In the genomic region with DNA sequence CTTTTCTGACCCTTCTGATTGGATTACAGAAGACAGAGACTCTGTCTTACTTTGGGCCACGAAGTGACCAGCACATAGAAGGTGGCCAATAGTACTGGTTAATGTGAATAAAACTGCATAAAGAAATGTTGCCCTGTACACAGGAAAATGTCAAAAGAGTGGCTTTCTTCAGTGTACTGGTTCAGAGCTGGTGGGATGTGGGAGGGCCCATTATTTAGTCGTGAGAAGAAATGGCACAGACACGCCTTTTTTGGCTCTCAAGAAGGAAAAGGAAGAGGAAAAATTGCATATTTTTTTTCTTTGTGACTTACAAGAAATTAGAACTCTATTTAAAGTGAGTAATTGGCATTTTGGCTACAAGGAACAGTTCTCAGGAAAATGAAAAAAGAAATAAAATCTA, we compare ENCODE assay signal across 21 cellular contexts.
"Had no signal": no experiment of that assay in that cellular context is flagged by ENCODE, and none has a peak within 500 bp of the region (broad histone marks: within the 10 kb centered on the region; RNA-seq: fewer than 3 reads in every experiment).

No MANE protein-coding gene starts in this region.

- ATAC-seq: left colon; naive thymus-derived CD8-positive, alpha-beta T cell; stimulated activated naive B cell treated with anti-CD40 and anti-IgM and Interleukin-4, amounts not matched to agents 10 μg/mL and 1 μg/mL and 100 μg/mL, for 72 hours had no signal

- H3K9me3 ChIP-seq: lower lobe of right lung, prostate gland, right atrium auricular region, thoracic aorta, tibial nerve, upper lobe of left lung had no signal

- H3K4me1 ChIP-seq: lower lobe of right lung, prostate gland, upper lobe of left lung had no signal

- DNase-seq: cortex of kidney; effector CD4-positive, alpha-beta T cell; immature natural killer cell; islet precursor cell; kidney glomerular epithelial cell; left colon; left ventricle myocardium superior; lower lobe of right lung; naive thymus-derived CD8-positive, alpha-beta T cell; nephron progenitor cell; small intestine; stimulated activated CD4-positive, alpha-beta T cell treated with anti-CD3 and anti-CD28 coated beads, Interleukin-15, amount 100 ng/mL, for 24 hours; stimulated activated CD4-positive, alpha-beta T cell treated with anti-CD3 and anti-CD28 coated beads, Interleukin-2, amount 100 ng/mL, for 48 hours; stimulated activated naive B cell treated with anti-CD40 and anti-IgM and Interleukin-4, amounts not matched to agents 10 μg/mL and 1 μg/mL and 100 μg/mL, for 72 hours; upper lobe of left lung had no signal

- H3K27me3 ChIP-seq: dorsolateral prefrontal cortex, right atrium auricular region, tibial nerve, upper lobe of left lung had no signal

- H3K36me3 ChIP-seq: lower lobe of right lung, prostate gland, right atrium auricular region, thoracic aorta, tibial nerve, upper lobe of left lung had no signal

- H3K4me3 ChIP-seq: lower lobe of right lung, prostate gland, right atrium auricular region, tibial nerve, upper lobe of left lung had no signal

- H3K27ac ChIP-seq: epithelial cell of prostate, lower lobe of right lung, prostate gland, right atrium auricular region, tibial nerve, upper lobe of left lung had no signal
